Comparison of ENCODE assay signal across 11 cellular contexts in the genomic region with DNA sequence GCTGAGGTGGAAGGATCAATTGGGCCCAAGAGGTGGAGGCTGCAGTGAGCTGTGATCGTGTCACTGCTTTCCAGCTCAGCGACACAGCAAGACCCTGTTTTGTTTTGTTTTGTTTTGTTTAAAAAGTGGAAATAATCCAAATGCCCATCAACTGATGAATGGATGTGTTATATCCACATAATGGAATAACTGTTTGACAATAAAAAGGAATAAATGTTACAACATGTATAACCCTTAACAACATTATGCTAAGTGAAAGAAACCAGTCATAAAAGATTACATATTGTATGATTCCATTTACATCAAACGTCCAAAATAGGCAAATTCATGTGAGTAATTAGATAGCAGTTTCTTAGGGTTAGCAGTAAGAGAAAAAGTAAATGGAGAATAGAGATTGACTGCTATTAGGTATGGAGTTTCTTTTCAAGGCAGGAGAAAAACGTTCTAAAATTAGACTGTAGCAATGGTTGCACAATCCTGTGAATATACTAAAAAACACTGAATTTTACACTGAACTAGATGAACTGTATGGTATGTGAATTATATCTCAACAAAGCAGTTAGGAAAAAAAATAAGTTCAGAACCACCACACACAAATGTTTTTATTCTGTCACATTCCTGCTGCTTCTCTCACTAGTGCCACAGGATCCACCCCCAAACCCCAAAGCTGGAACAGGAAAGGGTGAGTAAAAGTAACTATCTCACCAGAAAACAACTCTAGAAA. TPM values are rescaled to one million over a fixed set of nuclear protein-coding genes. Genes with fewer than 3 reads are reported as not detected.
DNase-seq lines count a peak whose midpoint lies in the region; ATAC-seq and TF ChIP-seq lines count a peak whose summit lies in the region.
"Had no signal": no experiment of that assay in that cellular context is flagged by ENCODE, and none has a peak within 500 bp of the region (broad histone marks: within the 10 kb centered on the region; RNA-seq: fewer than 3 reads in every experiment).

No MANE protein-coding gene starts in this region.

- TF ChIP-seq CTCF in fibroblast of mammary gland (conservative IDR thresholded peaks at IDR 0.05; ENCODE audit: control insufficient read depth, insufficient read depth, low read depth, low read length) (no peak), gastrocnemius medialis (IDR thresholded peaks at IDR 0.05 in 4 of 5, conservative IDR thresholded peaks at IDR 0.05 in 1 of 5) (no peak)

- DNase-seq in GM04503 (ENCODE audit: low read depth) (peak; percentile 57), fibroblast of mammary gland (ENCODE audit: low read depth) (peak; percentile 52), gastrocnemius medialis (no peak), NCI-H1694 treated with DMSO at 0.1 percent for 48 hours (lab: John Stamatoyannopoulos, UW) (no peak), NCI-H128 (lab: John Stamatoyannopoulos, UW; ENCODE audit: unreplicated experiment) (no peak), NCI-H187 (lab: John Stamatoyannopoulos, UW) (no peak)
- DNase-seq in activated CD4-positive, alpha-beta memory T cell treated with anti-CD3 and anti-CD28 coated beads for 36 hours, result peak; percentile 48
- DNase-seq: NCI-H146 had no signal

- H3K4me3 Mint-ChIP-seq in activated CD4-positive, alpha-beta memory T cell treated with anti-CD3 and anti-CD28 coated beads for 36 hours, result peak overlapping the region; percentile 58
- H3K4me3 Mint-ChIP-seq: dendritic cell treated with granulocyte-macrophage colony-stimulating factor and Interleukin-4, amounts not matched to agents 40 ng/mL and 50 ng/mL, for 4 days had no signal

- no peaks in the 10 kb centered on the region for H3K9me3 Mint-ChIP-seq in activated CD4-positive, alpha-beta memory T cell treated with anti-CD3 and anti-CD28 coated beads for 36 hours
- H3K9me3 Mint-ChIP-seq: dendritic cell treated with granulocyte-macrophage colony-stimulating factor and Interleukin-4, amounts not matched to agents 40 ng/mL and 50 ng/mL, for 4 days had no signal

- H3K27ac Mint-ChIP-seq in activated CD4-positive, alpha-beta memory T cell treated with anti-CD3 and anti-CD28 coated beads for 36 hours, result peak overlapping the region; percentile 86
- H3K27ac Mint-ChIP-seq: dendritic cell treated with granulocyte-macrophage colony-stimulating factor and Interleukin-4, amounts not matched to agents 40 ng/mL and 50 ng/mL, for 4 days had no signal

- no peak for TF ChIP-seq POLR2A in gastrocnemius medialis (IDR thresholded peaks at IDR 0.05)

- no peaks in the 10 kb centered on the region for H3K9me3 ChIP-seq in gastrocnemius medialis

- POLR2A ChIA-PET in activated CD4-positive, alpha-beta memory T cell treated with anti-CD3 and anti-CD28 coated beads for 36 hours (lab: Charles Lee), result no interaction called here

- intact Hi-C loops in activated CD4-positive, alpha-beta memory T cell treated with anti-CD3 and anti-CD28 coated beads for 36 hours (cut with micrococcal nuclease), result loop anchor here (1.0 kb wide), 1 partner anchor 16 kb away; the partner anchor contains the start of gene FOXJ3
- intact Hi-C loops in gastrocnemius medialis (cut with DNase I; ENCODE audit: low total_unique reads), result no loop called here

- in situ Hi-C loops in gastrocnemius medialis (cut with MboI; ENCODE audit: low sequenced_read_pairs in 4 of 4), result no loop called here

- H3K36me3 ChIP-seq in gastrocnemius medialis, result no peaks in the 10 kb centered on the region

- H3K27me3 ChIP-seq in gastrocnemius medialis, result no peaks in the 10 kb centered on the region

- CTCF ChIA-PET in activated CD4-positive, alpha-beta memory T cell treated with anti-CD3 and anti-CD28 coated beads for 36 hours (lab: Charles Lee), result interaction anchor here (1.0 to 1.4 kb wide), 2 partner anchors 145 to 146 kb away, joined by 3 to 4 read pairs; no protein-coding TSS in a partner anchor

- peaks cover 4% of the 10 kb centered on the region for H3K36me3 Mint-ChIP-seq in activated CD4-positive, alpha-beta memory T cell treated with anti-CD3 and anti-CD28 coated beads for 36 hours

- H3K4me1 ChIP-seq in gastrocnemius medialis, result peaks cover 85 to 90% of the 10 kb centered on the region in 2 donors

- peak overlapping the region; percentile 75 to 87 (median 84) for H3K27ac ChIP-seq in gastrocnemius medialis

- ATAC-seq in gastrocnemius medialis (peak; percentile 48 to 60), GM21529 (IDR thresholded peaks at IDR 0.05; ENCODE audit: unreplicated experiment) (no peak)

- H3K27me3 Mint-ChIP-seq in activated CD4-positive, alpha-beta memory T cell treated with anti-CD3 and anti-CD28 coated beads for 36 hours, result no peaks in the 10 kb centered on the region
- H3K27me3 Mint-ChIP-seq: dendritic cell treated with granulocyte-macrophage colony-stimulating factor and Interleukin-4, amounts not matched to agents 40 ng/mL and 50 ng/mL, for 4 days had no signal

- H3K4me1 Mint-ChIP-seq in activated CD4-positive, alpha-beta memory T cell treated with anti-CD3 and anti-CD28 coated beads for 36 hours (ENCODE audit: low read depth), result peaks cover 90% of the 10 kb centered on the region

- no peak overlapping the region for H3K4me3 ChIP-seq in fibroblast of mammary gland (ENCODE audit: control insufficient read depth, low read depth, low read length)
- H3K4me3 ChIP-seq in gastrocnemius medialis, result peak overlapping the region in 1 of 4 donors; percentile 15
- H3K4me3 ChIP-seq: lung had no signal

RNA-seq across cellular contexts. Expression of gene FOXJ3, which starts 15.7 kb away (rescaled TPM):
- 10 to 100 TPM; 37.3 to 40.8 TPM for total RNA-seq in activated CD4-positive, alpha-beta memory T cell treated with anti-CD3 and anti-CD28 coated beads for 36 hours
- total RNA-seq in gastrocnemius medialis, result 10 to 100 TPM; 39.4 to 81.0 (median 56.3) TPM

Comparison
In these comparisons a context has a peak if more than half of its experiments do, and no peak if none do; other contexts are left out.
1. DNase-seq: peak in GM04503 (single experiment), activated CD4-positive, alpha-beta memory T cell treated with anti-CD3 and anti-CD28 coated beads for 36 hours (single experiment) and fibroblast of mammary gland (single experiment); none in gastrocnemius medialis (0 of 2), NCI-H1694 treated with DMSO at 0.1 percent for 48 hours (single experiment), NCI-H128 (single experiment) and NCI-H187 (0 of 2).